ENCODE assay signal across 2 cellular contexts in genomic region chr6:46376562-46376969, GRCh38.
TF ChIP-seq lines count a peak whose summit lies in the region.

No MANE protein-coding gene starts in this region.

TF ChIP-seq in HepG2, 621 proteins besides CTCF, POLR2A, EP300 and RAD21 (continued from another document):
- TF ChIP-seq E2F2 (CRISPR knock-in tag; IDR thresholded peaks at IDR 0.05; ENCODE audit: borderline replicate concordance), result no peak
- TF ChIP-seq YY1 (IDR thresholded peaks at IDR 0.05; ENCODE audit: insufficient read depth, insufficient replicate concordance, low read depth, low read length), result no peak
- TF ChIP-seq MLXIP (CRISPR knock-in tag; IDR thresholded peaks at IDR 0.05; ENCODE audit: borderline replicate concordance), result no peak
- no peak for TF ChIP-seq HMG20B (CRISPR knock-in tag; conservative IDR thresholded peaks at IDR 0.05)
- no peak for TF ChIP-seq HDAC1 (CRISPR knock-in tag; IDR thresholded peaks at IDR 0.05)
- no peak for TF ChIP-seq ESRRA (CRISPR knock-in tag; IDR thresholded peaks at IDR 0.05; ENCODE audit: low read depth)
- TF ChIP-seq NR1H2 (CRISPR knock-in tag; IDR thresholded peaks at IDR 0.05; ENCODE audit: borderline replicate concordance, low read depth), result no peak
- TF ChIP-seq ZNF878 (CRISPR knock-in tag; IDR thresholded peaks at IDR 0.05), result no peak
TF ChIP-seq in HepG2: peak in this region for 0.

TF ChIP-seq in SK-N-SH treated with all-trans-retinoic acid at 6 μM for 48 hours, 23 proteins besides CTCF, POLR2A, EP300 and RAD21 (continued from another document):
- TF ChIP-seq, protein P1, sequence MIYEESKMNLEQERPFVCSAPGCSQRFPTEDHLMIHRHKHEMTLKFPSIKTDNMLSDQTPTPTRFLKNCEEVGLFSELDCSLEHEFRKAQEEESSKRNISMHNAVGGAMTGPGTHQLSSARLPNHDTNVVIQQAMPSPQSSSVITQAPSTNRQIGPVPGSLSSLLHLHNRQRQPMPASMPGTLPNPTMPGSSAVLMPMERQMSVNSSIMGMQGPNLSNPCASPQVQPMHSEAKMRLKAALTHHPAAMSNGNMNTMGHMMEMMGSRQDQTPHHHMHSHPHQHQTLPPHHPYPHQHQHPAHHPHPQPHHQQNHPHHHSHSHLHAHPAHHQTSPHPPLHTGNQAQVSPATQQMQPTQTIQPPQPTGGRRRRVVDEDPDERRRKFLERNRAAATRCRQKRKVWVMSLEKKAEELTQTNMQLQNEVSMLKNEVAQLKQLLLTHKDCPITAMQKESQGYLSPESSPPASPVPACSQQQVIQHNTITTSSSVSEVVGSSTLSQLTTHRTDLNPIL (CRISPR knock-in tag; IDR thresholded peaks at IDR 0.05; ENCODE audit: low read depth), result no peak
- TF ChIP-seq ZFP3 (CRISPR knock-in tag; IDR thresholded peaks at IDR 0.05), result no peak
- TF ChIP-seq ARNTL (CRISPR knock-in tag; IDR thresholded peaks at IDR 0.05; ENCODE audit: borderline replicate concordance, low read depth), result no peak
- TF ChIP-seq CSDC2 (CRISPR knock-in tag; IDR thresholded peaks at IDR 0.05), result no peak
- no peak for TF ChIP-seq PPARA (CRISPR knock-in tag; IDR thresholded peaks at IDR 0.05; ENCODE audit: borderline replicate concordance)
- TF ChIP-seq OSR1 (CRISPR knock-in tag; IDR thresholded peaks at IDR 0.05), result no peak
